In genomic region chr3:10290476-10291138, GRCh38 we compare ENCODE assay signal across 21 cellular contexts. TPM values are rescaled to one million over a fixed set of nuclear protein-coding genes. Genes with fewer than 3 reads are reported as not detected.
"Had no signal": no experiment of that assay in that cellular context is flagged by ENCODE, and none has a peak within 500 bp of the region (broad histone marks: within the 10 kb centered on the region; RNA-seq: fewer than 3 reads in every experiment).

No MANE protein-coding gene starts in this region.

- H3K9me3 ChIP-seq: ovary, tibial nerve, vagina had no signal

- H3K27ac ChIP-seq: neural progenitor cell, ovary, tibial nerve, vagina had no signal

- DNase-seq: activated CD4-positive, alpha-beta memory T cell treated with anti-CD3 and anti-CD28 coated beads, Interleukin-2, amount 10 ng/mL, durations not matched to agents 7 days and 5 days; activated CD4-positive, alpha-beta T cell treated with anti-CD3 and anti-CD28 coated beads for 4 hours; activated naive CD4-positive, alpha-beta T cell; activated naive CD8-positive, alpha-beta T cell treated with anti-CD3 and anti-CD28 coated beads, Interleukin-2, amount 50 U/mL, for 24 hours; activated T-cell treated with anti-CD3 and anti-CD28 coated beads, Interleukin-2, amount 50 U/mL, for 48 hours; cerebellar nuclear complex; effector memory CD8-positive, alpha-beta T cell; head of caudate nucleus; left colon; midbrain; ovary; stimulated activated CD4-positive, alpha-beta T cell treated with anti-CD3 and anti-CD28 coated beads, Interleukin-2, amount 100 ng/mL, for 48 hours; stimulated activated naive CD4-positive, alpha-beta T cell treated with Interleukin-2 at 50 U/mL for 16 hours; substantia nigra had no signal

- H3K4me1 ChIP-seq: vagina had no signal

- H3K4me3 ChIP-seq: neural progenitor cell, ovary, tibial nerve, vagina had no signal

- H3K4me3 Mint-ChIP-seq: activated CD4-positive, alpha-beta memory T cell treated with anti-CD3 and anti-CD28 coated beads, Interleukin-2, amount 10 ng/mL, durations not matched to agents 7 days and 5 days; activated naive CD8-positive, alpha-beta T cell treated with anti-CD3 and anti-CD28 coated beads, Interleukin-2, amount 50 U/mL, for 24 hours; effector memory CD8-positive, alpha-beta T cell; neural progenitor cell; T-helper 1 cell treated with Interleukin-12 subunit alpha and Interleukin-12 subunit beta and Interleukin-4 antibody, amounts not matched to agents 30 μg/mL and 1 μg/mL, for 36 hours had no signal

- H3K27me3 ChIP-seq: neural progenitor cell, ovary, tibial nerve, vagina had no signal

- H3K27ac Mint-ChIP-seq: activated CD4-positive, alpha-beta memory T cell treated with anti-CD3 and anti-CD28 coated beads, Interleukin-2, amount 10 ng/mL, durations not matched to agents 7 days and 5 days; neural progenitor cell had no signal

- FAIRE-seq: frontal cortex had no signal

- H3K27me3 Mint-ChIP-seq: activated CD4-positive, alpha-beta memory T cell treated with anti-CD3 and anti-CD28 coated beads, Interleukin-2, amount 10 ng/mL, durations not matched to agents 7 days and 5 days; activated naive CD8-positive, alpha-beta T cell treated with anti-CD3 and anti-CD28 coated beads, Interleukin-2, amount 50 U/mL, for 24 hours; effector memory CD8-positive, alpha-beta T cell had no signal

- ATAC-seq: activated naive CD8-positive, alpha-beta T cell treated with anti-CD3 and anti-CD28 coated beads, Interleukin-2, amount 50 U/mL, for 24 hours; effector memory CD8-positive, alpha-beta T cell; left colon had no signal

- H3K4me2 ChIP-seq: neural progenitor cell had no signal

- H3K36me3 ChIP-seq: neural progenitor cell, ovary had no signal

- H3K9ac ChIP-seq: neural progenitor cell had no signal

- H3K9me3 Mint-ChIP-seq: activated CD4-positive, alpha-beta memory T cell treated with anti-CD3 and anti-CD28 coated beads, Interleukin-2, amount 10 ng/mL, durations not matched to agents 7 days and 5 days; activated naive CD8-positive, alpha-beta T cell treated with anti-CD3 and anti-CD28 coated beads, Interleukin-2, amount 50 U/mL, for 24 hours; effector memory CD8-positive, alpha-beta T cell; neural progenitor cell; T-helper 1 cell treated with Interleukin-12 subunit alpha and Interleukin-12 subunit beta and Interleukin-4 antibody, amounts not matched to agents 30 μg/mL and 1 μg/mL, for 36 hours had no signal

RNA-seq across cellular contexts. Expression of gene GHRL, which starts 2.1 kb away (rescaled TPM):
- total RNA-seq: epithelial cell of proximal tubule, frontal cortex, myocyte, vagina had no signal
